Comparison of ENCODE assay signal across 8 cellular contexts in genomic region chr5:148805323-148806290, GRCh38. TPM values are rescaled to one million over a fixed set of nuclear protein-coding genes. Genes with fewer than 3 reads are reported as not detected.
DNase-seq lines count a peak whose midpoint lies in the region; ATAC-seq and TF ChIP-seq lines count a peak whose summit lies in the region.

No MANE protein-coding gene starts in this region.

- peaks cover 15% of the 10 kb centered on the region for H3K27me3 Mint-ChIP-seq in activated naive CD4-positive, alpha-beta T cell treated with anti-CD3 and anti-CD28 coated beads for 36 hours (ENCODE audit: low read depth)
- H3K27me3 Mint-ChIP-seq in activated naive CD4-positive, alpha-beta T cell treated with anti-CD3 and anti-CD28 coated beads, Interleukin-2, amount 10 ng/mL, durations not matched to agents 7 days and 5 days = peaks cover 8% of the 10 kb centered on the region

- H3K9me3 Mint-ChIP-seq in activated naive CD4-positive, alpha-beta T cell treated with anti-CD3 and anti-CD28 coated beads for 36 hours = peaks cover 3% of the 10 kb centered on the region
- peaks cover 2% of the 10 kb centered on the region for H3K9me3 Mint-ChIP-seq in activated naive CD4-positive, alpha-beta T cell treated with anti-CD3 and anti-CD28 coated beads, Interleukin-2, amount 10 ng/mL, durations not matched to agents 7 days and 5 days

- H3K27ac Mint-ChIP-seq in activated naive CD4-positive, alpha-beta T cell treated with anti-CD3 and anti-CD28 coated beads for 36 hours = no peak overlapping the region
- H3K27ac Mint-ChIP-seq in activated naive CD4-positive, alpha-beta T cell treated with anti-CD3 and anti-CD28 coated beads, Interleukin-2, amount 10 ng/mL, durations not matched to agents 7 days and 5 days = no peak overlapping the region

- no peak for TF ChIP-seq CTCF in upper lobe of right lung (IDR thresholded peaks at IDR 0.05)

- DNase-seq in activated naive CD4-positive, alpha-beta T cell treated with anti-CD3 and anti-CD28 coated beads for 36 hours = peak; percentile 61
- DNase-seq in activated naive CD4-positive, alpha-beta T cell treated with anti-CD3 and anti-CD28 coated beads, Interleukin-2, amount 10 ng/mL, durations not matched to agents 7 days and 5 days = no peak
- DNase-seq in NOMO-1 (lab: John Stamatoyannopoulos, UW; ENCODE audit: unreplicated experiment in 2 of 2) (peak; percentile 98 to 99), glomerular visceral epithelial cell (ENCODE audit: extremely low spot score) (peak; percentile 87), upper lobe of right lung (no peak), mesenteric fat pad (ENCODE audit: low spot score) (no peak), NCI-H748 treated with DMSO at 0.1 percent for 48 hours (lab: John Stamatoyannopoulos, UW) (no peak)

- CTCF ChIA-PET in activated naive CD4-positive, alpha-beta T cell treated with anti-CD3 and anti-CD28 coated beads for 36 hours (lab: Charles Lee) = interaction anchor here (0.7 to 2.0 kb wide), 7 partner anchors 11 to 233 kb away, joined by 3 to 10 read pairs (median 3); no protein-coding TSS in a partner anchor
- CTCF ChIA-PET in activated naive CD4-positive, alpha-beta T cell treated with anti-CD3 and anti-CD28 coated beads, Interleukin-2, amount 10 ng/mL, durations not matched to agents 7 days and 5 days (lab: Charles Lee) = interaction anchor here (0.9 to 2.0 kb wide), 4 partner anchors 12 to 230 kb away, joined by 3 to 7 read pairs (median 4); no protein-coding TSS in a partner anchor

- peaks cover 58% of the 10 kb centered on the region for H3K4me1 Mint-ChIP-seq in activated naive CD4-positive, alpha-beta T cell treated with anti-CD3 and anti-CD28 coated beads for 36 hours (ENCODE audit: low read depth)
- H3K4me1 Mint-ChIP-seq in activated naive CD4-positive, alpha-beta T cell treated with anti-CD3 and anti-CD28 coated beads, Interleukin-2, amount 10 ng/mL, durations not matched to agents 7 days and 5 days = peaks cover 23% of the 10 kb centered on the region

- ATAC-seq in HG02759 (IDR thresholded peaks at IDR 0.05; ENCODE audit: unreplicated experiment) (peak; percentile 43), upper lobe of right lung (peak; percentile 66)

- H3K36me3 ChIP-seq in upper lobe of right lung = no peaks in the 10 kb centered on the region

- H3K4me3 ChIP-seq in upper lobe of right lung = no peak overlapping the region

- no peaks in the 10 kb centered on the region for H3K36me3 Mint-ChIP-seq in activated naive CD4-positive, alpha-beta T cell treated with anti-CD3 and anti-CD28 coated beads for 36 hours (ENCODE audit: low read depth)
- no peaks in the 10 kb centered on the region for H3K36me3 Mint-ChIP-seq in activated naive CD4-positive, alpha-beta T cell treated with anti-CD3 and anti-CD28 coated beads, Interleukin-2, amount 10 ng/mL, durations not matched to agents 7 days and 5 days

- H3K4me1 ChIP-seq in upper lobe of right lung = peaks cover 33% of the 10 kb centered on the region

- H3K27ac ChIP-seq in upper lobe of right lung = no peak overlapping the region

- no peak overlapping the region for H3K4me3 Mint-ChIP-seq in activated naive CD4-positive, alpha-beta T cell treated with anti-CD3 and anti-CD28 coated beads for 36 hours
- no peak overlapping the region for H3K4me3 Mint-ChIP-seq in activated naive CD4-positive, alpha-beta T cell treated with anti-CD3 and anti-CD28 coated beads, Interleukin-2, amount 10 ng/mL, durations not matched to agents 7 days and 5 days

- no peaks in the 10 kb centered on the region for H3K27me3 ChIP-seq in upper lobe of right lung

- intact Hi-C loops in activated naive CD4-positive, alpha-beta T cell treated with anti-CD3 and anti-CD28 coated beads for 36 hours (cut with micrococcal nuclease) = loop anchor here (2.0 to 10.0 kb wide), 4 partner anchors 212 to 1979 kb away; partner anchors contain the start of gene FBXO38
- intact Hi-C loops in upper lobe of right lung (cut with DNase I) = no loop called here

- H3K9me3 ChIP-seq in upper lobe of right lung = no peaks in the 10 kb centered on the region

RNA-seq across cellular contexts. Expression of gene ADRB2, which starts 20.8 kb away (rescaled TPM):
- under 1 TPM; 0.21 to 0.32 TPM for total RNA-seq in activated naive CD4-positive, alpha-beta T cell treated with anti-CD3 and anti-CD28 coated beads for 36 hours
- total RNA-seq in upper lobe of right lung (28.0 TPM), mesenteric fat pad (25.3 TPM)

Comparison
In these comparisons a context has a peak if more than half of its experiments do, and no peak if none do; other contexts are left out.
1. DNase-seq: peak in activated naive CD4-positive, alpha-beta T cell treated with anti-CD3 and anti-CD28 coated beads for 36 hours (single experiment), NOMO-1 (2 of 2) and glomerular visceral epithelial cell (single experiment); none in activated naive CD4-positive, alpha-beta T cell treated with anti-CD3 and anti-CD28 coated beads, Interleukin-2, amount 10 ng/mL, durations not matched to agents 7 days and 5 days (single experiment), upper lobe of right lung (single experiment), mesenteric fat pad (single experiment) and NCI-H748 treated with DMSO at 0.1 percent for 48 hours (single experiment).
2. RNA of gene ADRB2, which starts 20.8 kb away (total RNA-seq): 28.0 TPM in upper lobe of right lung (single experiment) and 25.3 TPM in mesenteric fat pad (single experiment); 0.21 to 0.32 TPM in activated naive CD4-positive, alpha-beta T cell treated with anti-CD3 and anti-CD28 coated beads for 36 hours; every median in the first group is over 10 times any median in the second.